8 cellular contexts compared by ENCODE assay signal in genomic region chr7:29113384-29114102, GRCh38. TPM values are rescaled to one million over a fixed set of nuclear protein-coding genes. Genes with fewer than 3 reads are reported as not detected.
DNase-seq lines count a peak whose midpoint lies in the region; ATAC-seq and TF ChIP-seq lines count a peak whose summit lies in the region.

No MANE protein-coding gene starts in this region.

- H3K4me3 Mint-ChIP-seq in activated CD8-positive, alpha-beta T cell treated with anti-CD3 and anti-CD28 coated beads for 36 hours = no peak overlapping the region
- H3K4me3 Mint-ChIP-seq in activated CD8-positive, alpha-beta T cell treated with anti-CD3 and anti-CD28 coated beads, Interleukin-2, amount 10 ng/mL, durations not matched to agents 7 days and 5 days = no peak overlapping the region
- no peak overlapping the region for H3K4me3 Mint-ChIP-seq in central memory CD8-positive, alpha-beta T cell
- H3K4me3 Mint-ChIP-seq in nephron progenitor cell = no peak overlapping the region

- intact Hi-C loops in activated CD8-positive, alpha-beta T cell treated with anti-CD3 and anti-CD28 coated beads for 36 hours (cut with micrococcal nuclease) = loop anchor here (5.0 kb wide), 1 partner anchor 294 kb away; no protein-coding TSS in a partner anchor
- intact Hi-C loops in aorta (cut with DNase I) = no loop called here

- H3K27ac ChIP-seq in aorta (ENCODE audit: low read depth in 1 of 2, low read length in 2 of 2) = no peak overlapping the region

- peak; percentile 16 for DNase-seq in activated CD8-positive, alpha-beta T cell treated with anti-CD3 and anti-CD28 coated beads for 36 hours
- no peak for DNase-seq in activated CD8-positive, alpha-beta T cell treated with anti-CD3 and anti-CD28 coated beads, Interleukin-2, amount 10 ng/mL, durations not matched to agents 7 days and 5 days
- DNase-seq in NCI-H226 (peak; percentile 68), nephron progenitor cell (no peak), OCI-M2 (lab: John Stamatoyannopoulos, UW; ENCODE audit: unreplicated experiment) (no peak), aorta (no peak)
- DNase-seq in central memory CD8-positive, alpha-beta T cell (ENCODE audit: low spot score in 2 of 2) = no peak

- H3K27ac Mint-ChIP-seq in activated CD8-positive, alpha-beta T cell treated with anti-CD3 and anti-CD28 coated beads for 36 hours = no peak overlapping the region
- no peak overlapping the region for H3K27ac Mint-ChIP-seq in activated CD8-positive, alpha-beta T cell treated with anti-CD3 and anti-CD28 coated beads, Interleukin-2, amount 10 ng/mL, durations not matched to agents 7 days and 5 days
- H3K27ac Mint-ChIP-seq in central memory CD8-positive, alpha-beta T cell (ENCODE audit: low read depth) = no peak overlapping the region
- no peak overlapping the region for H3K27ac Mint-ChIP-seq in nephron progenitor cell

- H3K4me1 Mint-ChIP-seq in activated CD8-positive, alpha-beta T cell treated with anti-CD3 and anti-CD28 coated beads for 36 hours (ENCODE audit: low read depth) = peaks cover 11% of the 10 kb centered on the region
- H3K4me1 Mint-ChIP-seq in activated CD8-positive, alpha-beta T cell treated with anti-CD3 and anti-CD28 coated beads, Interleukin-2, amount 10 ng/mL, durations not matched to agents 7 days and 5 days (ENCODE audit: low read depth) = peaks cover 11% of the 10 kb centered on the region
- peaks cover 10% of the 10 kb centered on the region for H3K4me1 Mint-ChIP-seq in central memory CD8-positive, alpha-beta T cell
- peaks cover 16% of the 10 kb centered on the region for H3K4me1 Mint-ChIP-seq in nephron progenitor cell

- no peaks in the 10 kb centered on the region for H3K4me1 ChIP-seq in aorta (ENCODE audit: control insufficient read depth in 1 of 2, insufficient read depth in 2 of 2, low read length in 2 of 2)

- no peak overlapping the region for H3K4me3 ChIP-seq in aorta (ENCODE audit: low read length in 2 of 2)

- 52 to 58% methylated on average over 5 of the region's 5 CpGs for WGBS in aorta, 2 donors

- H3K9me3 ChIP-seq in aorta (ENCODE audit: control insufficient read depth, low read length) = peaks cover 2% of the 10 kb centered on the region

- CTCF ChIA-PET in activated CD8-positive, alpha-beta T cell treated with anti-CD3 and anti-CD28 coated beads for 36 hours (lab: Charles Lee) = interaction anchor here (0.7 to 1.7 kb wide), 8 partner anchors 10 to 295 kb away, joined by 3 to 6 read pairs (median 3); no protein-coding TSS in a partner anchor
- CTCF ChIA-PET in activated CD8-positive, alpha-beta T cell treated with anti-CD3 and anti-CD28 coated beads, Interleukin-2, amount 10 ng/mL, durations not matched to agents 7 days and 5 days (lab: Charles Lee) = interaction anchor here (1.0 to 2.8 kb wide), 8 partner anchors 11 to 295 kb away, joined by 3 to 13 read pairs (median 4); no protein-coding TSS in a partner anchor

- POLR2A ChIA-PET in activated CD8-positive, alpha-beta T cell treated with anti-CD3 and anti-CD28 coated beads for 36 hours (lab: Charles Lee) = no interaction called here
- POLR2A ChIA-PET in activated CD8-positive, alpha-beta T cell treated with anti-CD3 and anti-CD28 coated beads, Interleukin-2, amount 10 ng/mL, durations not matched to agents 7 days and 5 days (lab: Charles Lee) = no interaction called here

- peaks cover 9% of the 10 kb centered on the region for H3K27me3 Mint-ChIP-seq in activated CD8-positive, alpha-beta T cell treated with anti-CD3 and anti-CD28 coated beads for 36 hours
- H3K27me3 Mint-ChIP-seq in activated CD8-positive, alpha-beta T cell treated with anti-CD3 and anti-CD28 coated beads, Interleukin-2, amount 10 ng/mL, durations not matched to agents 7 days and 5 days (ENCODE audit: low read depth) = peaks cover 32% of the 10 kb centered on the region
- peaks cover 15% of the 10 kb centered on the region for H3K27me3 Mint-ChIP-seq in central memory CD8-positive, alpha-beta T cell
- H3K27me3 Mint-ChIP-seq in nephron progenitor cell (ENCODE audit: low read depth, poor library complexity) = no peaks in the 10 kb centered on the region

- no peak for TF ChIP-seq CTCF in activated CD8-positive, alpha-beta T cell treated with anti-CD3 and anti-CD28 coated beads for 36 hours (IDR thresholded peaks at IDR 0.05)
- peak; percentile 22 for TF ChIP-seq CTCF in nephron progenitor cell (IDR thresholded peaks at IDR 0.05)

- H3K27me3 ChIP-seq in aorta (ENCODE audit: control insufficient read depth in 1 of 2, insufficient read depth in 2 of 2, low read length in 1 of 2) = no peaks in the 10 kb centered on the region

- peak; percentile 49 for ATAC-seq in activated CD8-positive, alpha-beta T cell treated with anti-CD3 and anti-CD28 coated beads for 36 hours
- no peak for ATAC-seq in activated CD8-positive, alpha-beta T cell treated with anti-CD3 and anti-CD28 coated beads, Interleukin-2, amount 10 ng/mL, durations not matched to agents 7 days and 5 days
- ATAC-seq in central memory CD8-positive, alpha-beta T cell (replicated peaks; ENCODE audit: extremely low read depth, poor library complexity, severe bottlenecking) = peak; percentile 56
- no peak for ATAC-seq in aorta (ENCODE audit: low FRiP score)
- ATAC-seq in HG02642 (IDR thresholded peaks at IDR 0.05; ENCODE audit: poor library complexity, unreplicated experiment) = no peak

- H3K36me3 ChIP-seq in aorta (ENCODE audit: control insufficient read depth in 1 of 2, insufficient read depth in 2 of 2, low read length in 1 of 2) = no peaks in the 10 kb centered on the region

- no peaks in the 10 kb centered on the region for H3K36me3 Mint-ChIP-seq in activated CD8-positive, alpha-beta T cell treated with anti-CD3 and anti-CD28 coated beads for 36 hours (ENCODE audit: low read depth)
- H3K36me3 Mint-ChIP-seq in activated CD8-positive, alpha-beta T cell treated with anti-CD3 and anti-CD28 coated beads, Interleukin-2, amount 10 ng/mL, durations not matched to agents 7 days and 5 days (ENCODE audit: low read depth) = no peaks in the 10 kb centered on the region
- no peaks in the 10 kb centered on the region for H3K36me3 Mint-ChIP-seq in central memory CD8-positive, alpha-beta T cell (ENCODE audit: insufficient read depth)
- H3K36me3 Mint-ChIP-seq in nephron progenitor cell (ENCODE audit: low read depth) = peaks cover 26% of the 10 kb centered on the region

- no peaks in the 10 kb centered on the region for H3K9me3 Mint-ChIP-seq in activated CD8-positive, alpha-beta T cell treated with anti-CD3 and anti-CD28 coated beads for 36 hours
- no peaks in the 10 kb centered on the region for H3K9me3 Mint-ChIP-seq in activated CD8-positive, alpha-beta T cell treated with anti-CD3 and anti-CD28 coated beads, Interleukin-2, amount 10 ng/mL, durations not matched to agents 7 days and 5 days (ENCODE audit: insufficient read depth)
- no peaks in the 10 kb centered on the region for H3K9me3 Mint-ChIP-seq in central memory CD8-positive, alpha-beta T cell
- H3K9me3 Mint-ChIP-seq in nephron progenitor cell = peaks cover 4% of the 10 kb centered on the region

RNA-seq across cellular contexts. Expression of gene CPVL, which starts 32.8 kb away (rescaled TPM):
- total RNA-seq in activated CD8-positive, alpha-beta T cell treated with anti-CD3 and anti-CD28 coated beads for 36 hours = not detected
- total RNA-seq in activated CD8-positive, alpha-beta T cell treated with anti-CD3 and anti-CD28 coated beads, Interleukin-2, amount 10 ng/mL, durations not matched to agents 7 days and 5 days = not detected
- total RNA-seq in aorta = 10 to 100 TPM; 20.6 to 50.2 TPM
- 10 to 100 TPM in 1 of 2 donors, 1 to 10 TPM in 1; 2.7 to 27.9 TPM for polyA plus RNA-seq in aorta

Comparison
In these comparisons a context has a peak if more than half of its experiments do, and no peak if none do; other contexts are left out.
1. ATAC-seq: peak in activated CD8-positive, alpha-beta T cell treated with anti-CD3 and anti-CD28 coated beads for 36 hours (single experiment) and central memory CD8-positive, alpha-beta T cell (single experiment); none in activated CD8-positive, alpha-beta T cell treated with anti-CD3 and anti-CD28 coated beads, Interleukin-2, amount 10 ng/mL, durations not matched to agents 7 days and 5 days (single experiment), aorta (single experiment) and HG02642 (single experiment).
2. DNase-seq: peak in activated CD8-positive, alpha-beta T cell treated with anti-CD3 and anti-CD28 coated beads for 36 hours (single experiment) and NCI-H226 (single experiment); none in activated CD8-positive, alpha-beta T cell treated with anti-CD3 and anti-CD28 coated beads, Interleukin-2, amount 10 ng/mL, durations not matched to agents 7 days and 5 days (single experiment), central memory CD8-positive, alpha-beta T cell (0 of 2), nephron progenitor cell (single experiment), OCI-M2 (single experiment) and aorta (0 of 2).
3. RNA of gene CPVL, which starts 32.8 kb away (total RNA-seq): 20.6 to 50.2 TPM in aorta; not detected in activated CD8-positive, alpha-beta T cell treated with anti-CD3 and anti-CD28 coated beads for 36 hours and not detected in activated CD8-positive, alpha-beta T cell treated with anti-CD3 and anti-CD28 coated beads, Interleukin-2, amount 10 ng/mL, durations not matched to agents 7 days and 5 days; every median in the first group is over 10 times any median in the second.